In the genomic region with DNA sequence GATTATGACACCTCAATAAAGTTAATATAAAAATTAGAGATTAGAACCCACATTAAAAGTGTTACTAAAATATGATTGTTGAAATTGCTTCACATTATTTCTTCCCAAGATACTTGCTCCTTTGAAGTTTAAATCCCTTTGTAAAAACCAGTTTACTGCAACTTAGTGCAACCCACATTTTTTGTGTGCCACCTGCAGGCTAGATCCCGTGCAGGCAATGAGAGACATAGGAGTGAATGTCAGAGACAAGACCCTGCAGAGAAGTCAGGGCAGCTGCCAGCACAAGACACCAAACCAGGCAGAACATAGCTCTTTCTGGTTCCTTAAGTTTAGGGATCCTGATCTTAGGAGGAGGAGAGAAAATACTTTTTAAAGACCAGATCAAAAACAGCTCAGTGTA, we compare ENCODE assay signal across 18 cellular contexts.
DNase-seq lines count a peak whose midpoint lies in the region; ATAC-seq, FAIRE-seq and TF ChIP-seq lines count a peak whose summit lies in the region.
"Had no signal": no experiment of that assay in that cellular context is flagged by ENCODE, and none has a peak within 500 bp of the region (broad histone marks: within the 10 kb centered on the region; RNA-seq: fewer than 3 reads in every experiment).

No MANE protein-coding gene starts in this region.

- H3K9me3 ChIP-seq in cardiac muscle cell (ENCODE audit: low read depth) (no peaks in the 10 kb centered on the region), heart left ventricle (no peaks in the 10 kb centered on the region), smooth muscle cell (replicated peaks; ENCODE audit: low read depth) (no peaks in the 10 kb centered on the region), lower lobe of right lung (no peaks in the 10 kb centered on the region)
- H3K9me3 ChIP-seq: Caco-2, SJSA1 had no signal

- no peak for TF ChIP-seq POLR2A in heart left ventricle (IDR thresholded peaks at IDR 0.05)

- DNase-seq in cardiac muscle cell (ENCODE audit: low read depth in 1 of 2, low spot score in 1 of 2) (no peak), heart left ventricle (no peak), NCI-H69 (lab: John Stamatoyannopoulos, UW) (peak; percentile 51), iPS-NIHi11 (ENCODE audit: low spot score) (peak; percentile 29), smooth muscle cell (lab: John Stamatoyannopoulos, UW; ENCODE audit: unreplicated experiment) (no peak), SHP77 (lab: John Stamatoyannopoulos, UW) (no peak), D721Med (ENCODE audit: insufficient read length, low spot score) (no peak), lower lobe of right lung (no peak)
- DNase-seq: ACHN; AML-193; Caco-2; CD4-positive, CD25-positive, alpha-beta regulatory T cell; MM.1S; NCI-H187 treated with DMSO at 0.1 percent for 48 hours had no signal

- intact Hi-C loops in heart left ventricle (cut with DNase I): loop anchor here in 1 of 10 donors (10.0 kb wide), 1 partner anchor 62 kb away; no protein-coding TSS in a partner anchor
- intact Hi-C loops in lower lobe of right lung (cut with DNase I): no loop called here

- no peaks in the 10 kb centered on the region for H3F3A ChIP-seq in smooth muscle cell (ENCODE audit: low read depth)

- H3K27me3 ChIP-seq in cardiac muscle cell (peaks cover 23% of the 10 kb centered on the region), heart left ventricle (no peaks in the 10 kb centered on the region), smooth muscle cell (ENCODE audit: low read depth) (no peaks in the 10 kb centered on the region), lower lobe of right lung (ENCODE audit: low read depth) (no peaks in the 10 kb centered on the region)
- H3K27me3 ChIP-seq: SJSA1 had no signal

- H4K20me1 ChIP-seq in smooth muscle cell (ENCODE audit: low read depth): no peaks in the 10 kb centered on the region

- H2AFZ ChIP-seq in smooth muscle cell (ENCODE audit: low read depth): no peak overlapping the region
- H2AFZ ChIP-seq: PC-9 had no signal

- peak overlapping the region; percentile 2 for H3K4me2 ChIP-seq in smooth muscle cell
- H3K4me2 ChIP-seq: PC-9 had no signal

- TF ChIP-seq CTCF in cardiac muscle cell (IDR thresholded peaks at IDR 0.05; ENCODE audit: low read depth, low read length) (peak; percentile 3), heart left ventricle (IDR thresholded peaks at IDR 0.05) (peak in 2 of 12 donors; percentile 20 to 24), smooth muscle cell (IDR thresholded peaks at IDR 0.05; ENCODE audit: borderline replicate concordance, insufficient read depth, poor library complexity, severe bottlenecking) (no peak), D721Med (IDR thresholded peaks at IDR 0.05; ENCODE audit: insufficient read depth, missing control alignments) (no peak), lower lobe of right lung (IDR thresholded peaks at IDR 0.05) (no peak)

- WGBS in heart left ventricle, 4 donors: 62 to 76% (median 70%) methylated on average over 1 of the region's 1 CpG
- WGBS in smooth muscle cell (ENCODE audit: low lambda C conversion rate): 88% methylated on average over 1 of the region's 1 CpG

- no peak overlapping the region for H3K9ac ChIP-seq in smooth muscle cell (ENCODE audit: low read depth)

- no peak overlapping the region for H3K27ac ChIP-seq in cardiac muscle cell
- H3K27ac ChIP-seq in heart left ventricle: no peak overlapping the region
- H3K27ac ChIP-seq in smooth muscle cell (ENCODE audit: low read depth): no peak overlapping the region
- H3K27ac ChIP-seq in lower lobe of right lung: no peak overlapping the region
- H3K27ac ChIP-seq: PC-9, SJSA1 had no signal

- no peak for FAIRE-seq in D721Med (lab: Jason Lieb, UNC)
- FAIRE-seq: K562 had no signal

- no peaks in the 10 kb centered on the region for H3K36me3 ChIP-seq in cardiac muscle cell
- H3K36me3 ChIP-seq in heart left ventricle: no peaks in the 10 kb centered on the region
- H3K36me3 ChIP-seq in smooth muscle cell (ENCODE audit: low read depth): no peaks in the 10 kb centered on the region
- H3K36me3 ChIP-seq in lower lobe of right lung: no peaks in the 10 kb centered on the region
- H3K36me3 ChIP-seq: SJSA1 had no signal

- H3K79me2 ChIP-seq in smooth muscle cell (ENCODE audit: low read depth): no peaks in the 10 kb centered on the region

- H3K4me1 ChIP-seq in cardiac muscle cell (ENCODE audit: low read depth) (peaks cover 5% of the 10 kb centered on the region), heart left ventricle (peaks cover 0 to 5% (median 0%) of the 10 kb centered on the region in 12 donors), smooth muscle cell (ENCODE audit: low read depth) (peaks cover 19% of the 10 kb centered on the region), lower lobe of right lung (peaks cover 9% of the 10 kb centered on the region)
- H3K4me1 ChIP-seq: Caco-2, SJSA1 had no signal

- H3K4me3 ChIP-seq in cardiac muscle cell (no peak overlapping the region), heart left ventricle (no peak overlapping the region), smooth muscle cell (no peak overlapping the region), lower lobe of right lung (no peak overlapping the region)
- H3K4me3 ChIP-seq: K562, PC-9, SJSA1 had no signal

- no peak for ATAC-seq in heart left ventricle
- ATAC-seq in lower lobe of right lung: no peak
- ATAC-seq: HCT116, K562 had no signal

Comparison
In these comparisons a context has a peak if more than half of its experiments do, and no peak if none do; other contexts are left out.
1. DNase-seq: peak in NCI-H69 (single experiment) and iPS-NIHi11 (single experiment); none in cardiac muscle cell (0 of 2), heart left ventricle (0 of 5), smooth muscle cell (single experiment), SHP77 (0 of 2), D721Med (single experiment) and lower lobe of right lung (single experiment).